Comparison of ENCODE assay signal across 8 cellular contexts in the genomic region with DNA sequence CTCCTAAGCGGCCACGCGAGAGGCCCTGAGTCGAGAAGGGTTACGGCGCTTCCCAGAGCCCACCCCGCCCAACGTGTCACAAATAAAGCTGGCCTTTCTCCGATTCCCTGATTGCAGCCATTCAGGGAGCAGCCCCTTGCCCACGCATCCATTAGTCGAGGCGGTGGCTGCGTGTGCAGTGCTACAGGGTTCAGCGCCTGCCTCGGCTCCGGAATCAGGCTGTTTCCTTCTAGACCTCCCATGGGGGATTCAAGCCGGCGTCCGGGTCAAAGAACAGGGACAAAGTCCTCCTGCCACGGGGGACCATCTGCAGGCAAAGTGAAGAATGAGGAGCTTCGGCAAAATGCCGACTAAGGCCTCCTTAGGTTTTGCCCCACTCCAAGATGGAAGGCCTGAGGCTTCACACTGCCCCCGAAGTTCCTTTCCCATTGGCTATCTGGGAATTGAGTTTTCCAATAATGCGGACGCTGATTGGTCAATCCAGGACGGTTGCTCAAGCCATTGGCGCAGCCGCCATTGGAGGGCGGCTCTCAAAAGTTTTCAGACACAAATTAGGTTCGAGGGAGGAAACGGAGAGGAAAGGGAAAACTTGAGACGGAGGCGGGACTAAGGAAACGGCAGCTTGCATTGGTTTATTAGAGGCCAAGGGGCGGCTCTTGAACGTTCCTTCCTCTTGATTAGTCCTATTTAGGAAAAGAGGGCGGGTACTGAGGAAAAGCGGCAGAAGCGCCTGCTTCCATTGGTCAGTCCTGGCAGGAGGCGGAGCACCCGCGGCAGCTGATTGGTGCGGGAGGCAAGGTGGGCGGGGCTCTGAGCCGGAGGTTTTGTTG. TPM values are rescaled to one million over a fixed set of nuclear protein-coding genes. Genes with fewer than 3 reads are reported as not detected.
A peak's percentile ranks its signal among the peaks of the same experiment; 100 is the strongest.
DNase-seq lines count a peak whose midpoint lies in the region; ATAC-seq lines count a peak whose summit lies in the region.

No MANE protein-coding gene starts in this region.

- H2BK12ac ChIP-seq in mesenchymal stem cell (ENCODE audit: low read length in 2 of 2): no peak overlapping the region

- H3K4me2 ChIP-seq in mesenchymal stem cell (ENCODE audit: low read length, poor library complexity, severe bottlenecking): peak overlapping the region; percentile 93

- H3K4ac ChIP-seq in mesenchymal stem cell (ENCODE audit: low read depth in 1 of 2, low read length in 2 of 2): peak overlapping the region; percentile 90

- peak overlapping the region; percentile 24 for H2BK120ac ChIP-seq in mesenchymal stem cell (ENCODE audit: low read depth, low read length)

- peak overlapping the region; percentile 79 for H3K27ac ChIP-seq in mesenchymal stem cell (ENCODE audit: low read length, poor library complexity, severe bottlenecking)

- DNase-seq in Caki2 (ENCODE audit: low read depth) (peak; percentile 100), HUDEP-2 (lab: John Stamatoyannopoulos, UW; ENCODE audit: unreplicated experiment in 76 of 76) (peak in 75 of 76 experiments; percentile 58 to 100 (median 98)), NOMO-1 treated with dmso at 0.1 percent for 144 hours (lab: John Stamatoyannopoulos, UW; ENCODE audit: unreplicated experiment) (peak; percentile 100), mesenchymal stem cell (peak; percentile 100)
- DNase-seq in activated CD8-positive, alpha-beta memory T cell treated with anti-CD3 and anti-CD28 coated beads, Interleukin-2, amount 50 U/mL, for 1 hour (ENCODE audit: extremely low read depth): peak; percentile 97
- peak; percentile 96 for DNase-seq in stimulated activated CD8-positive, alpha-beta memory T cell treated with anti-CD3 and anti-CD28 coated beads, Interleukin-12 subunit alpha, Interleukin-12 subunit beta, amount 100 ng/mL, for 24 hours (ENCODE audit: extremely low read depth)

- peak overlapping the region; percentile 85 for H2AK5ac ChIP-seq in mesenchymal stem cell (ENCODE audit: low read length, severe bottlenecking)

- H2BK15ac ChIP-seq in mesenchymal stem cell (ENCODE audit: low read depth, poor library complexity, severe bottlenecking): no peak overlapping the region

- H4K91ac ChIP-seq in mesenchymal stem cell (ENCODE audit: low read length): peak overlapping the region; percentile 62

- peak overlapping the region in 1 of 2 experiments; percentile 93 for H3K14ac ChIP-seq in mesenchymal stem cell (ENCODE audit: low read length in 2 of 2)

- H3K4me3 ChIP-seq in endocrine pancreas (ENCODE audit: control insufficient read depth, insufficient read depth, low read length): peak overlapping the region; percentile 56
- H3K4me3 ChIP-seq in mesenchymal stem cell (ENCODE audit: insufficient read depth in 1 of 2, low read depth in 1 of 2, low read length in 2 of 2): peak overlapping the region; percentile 95 to 98

- peak overlapping the region in 1 of 2 experiments; percentile 14 for H3K23ac ChIP-seq in mesenchymal stem cell (ENCODE audit: low read length in 2 of 2)

- H3K79me1 ChIP-seq in mesenchymal stem cell (replicated peaks; ENCODE audit: low read length, poor library complexity, severe bottlenecking): peaks cover 27% of the 10 kb centered on the region

- peak overlapping the region; percentile 56 to 95 for H3K18ac ChIP-seq in mesenchymal stem cell (ENCODE audit: low read depth in 1 of 2, low read length in 2 of 2)

- peak overlapping the region; percentile 88 for H4K8ac ChIP-seq in mesenchymal stem cell (ENCODE audit: low read length)

- H3K9ac ChIP-seq in endocrine pancreas (ENCODE audit: control insufficient read depth, insufficient read depth, low read length) (peak overlapping the region; percentile 93), mesenchymal stem cell (ENCODE audit: low read length) (peak overlapping the region; percentile 99)

- 8% methylated on average over 45 of the region's 45 CpGs for WGBS in mesenchymal stem cell

- in situ Hi-C loops in Caki2 (cut with HindIII; ENCODE audit: low pct_unique_long_range_greater_than_20kb, low sequenced_read_pairs): no loop called here

- H3K36me3 ChIP-seq in endocrine pancreas (ENCODE audit: control insufficient read depth, insufficient read depth, low read length): no peaks in the 10 kb centered on the region
- peaks cover 10 to 13% of the 10 kb centered on the region in 2 experiments for H3K36me3 ChIP-seq in mesenchymal stem cell (ENCODE audit: control insufficient read depth in 1 of 2, insufficient read depth in 2 of 2, low read depth in 1 of 2, low read length in 2 of 2)

- no peaks in the 10 kb centered on the region for H3K9me3 ChIP-seq in endocrine pancreas (ENCODE audit: control insufficient read depth, low read length)
- peaks cover 6% of the 10 kb centered on the region for H3K9me3 ChIP-seq in mesenchymal stem cell (ENCODE audit: control insufficient read depth, low read length)

- H3K27me3 ChIP-seq in endocrine pancreas (ENCODE audit: control insufficient read depth, insufficient read depth, low read length) (no peaks in the 10 kb centered on the region), mesenchymal stem cell (ENCODE audit: control insufficient read depth in 1 of 2, insufficient read depth in 1 of 2, low read length in 2 of 2) (peaks cover 3 to 6% of the 10 kb centered on the region in 2 experiments)

- H2BK5ac ChIP-seq in mesenchymal stem cell (ENCODE audit: low read depth, low read length, poor library complexity, severe bottlenecking): peak overlapping the region; percentile 3

- H3K4me1 ChIP-seq in endocrine pancreas (ENCODE audit: control insufficient read depth, insufficient read depth, low read length) (no peaks in the 10 kb centered on the region), mesenchymal stem cell (ENCODE audit: control insufficient read depth, insufficient read depth, low read depth, low read length) (peaks cover 14% of the 10 kb centered on the region)

- peak overlapping the region; percentile 85 for H2AFZ ChIP-seq in mesenchymal stem cell (ENCODE audit: low read depth, low read length)

- ATAC-seq in GM21390 (IDR thresholded peaks at IDR 0.05; ENCODE audit: unreplicated experiment): peak; percentile 87

RNA-seq across cellular contexts. Expression of a gene that starts 0.4 kb away (rescaled TPM):
- 22.8 and 42.3 TPM in 2 replicates for total RNA-seq in Caki2 (2014; rRNA removed; shearing (Covaris generic); ENCODE audit: low replicate concordance)
- polyA plus RNA-seq in mesenchymal stem cell (2013, experiment 1 of 2): 9.7 TPM
- 9.8 TPM for polyA plus RNA-seq in mesenchymal stem cell (2013, experiment 2 of 2)

RNA-seq across cellular contexts. Expression of a gene that starts 40.5 kb away (rescaled TPM):
- total RNA-seq in Caki2 (2014; rRNA removed; shearing (Covaris generic); ENCODE audit: low replicate concordance): 0.35 TPM in 1 of 2 replicates, not detected in the other
- not detected for polyA plus RNA-seq in mesenchymal stem cell (2013, experiment 1 of 2)
- not detected for polyA plus RNA-seq in mesenchymal stem cell (2013, experiment 2 of 2)

Comparison
In these comparisons a context has a peak if more than half of its experiments do, and no peak if none do; other contexts are left out.
1. Peak in every context shown above with its lines: DNase-seq, ATAC-seq, H3K4me3 ChIP-seq and H3K27ac ChIP-seq.